ENCODE assay signal across 24 cellular contexts in the genomic region with DNA sequence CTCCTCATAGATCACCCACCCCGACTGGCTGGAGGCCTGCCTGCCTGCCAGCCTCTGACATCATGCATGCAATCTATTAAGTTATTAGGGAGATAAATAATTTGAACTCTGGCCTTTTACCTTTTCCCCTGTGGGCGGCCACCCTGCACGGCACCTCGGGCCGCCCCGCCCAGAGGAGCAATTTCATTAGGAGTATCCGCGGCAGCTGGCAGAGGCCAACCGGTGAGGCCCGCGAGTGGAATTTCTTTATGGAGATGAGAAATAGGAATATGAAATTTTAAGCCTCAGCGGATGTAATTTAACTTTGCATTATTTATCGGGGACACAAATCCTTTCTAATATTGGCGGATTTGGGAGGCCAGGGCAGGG. TPM values are rescaled to one million over a fixed set of nuclear protein-coding genes. Genes with fewer than 3 reads are reported as not detected.
"Had no signal": no experiment of that assay in that cellular context is flagged by ENCODE, and none has a peak within 500 bp of the region (broad histone marks: within the 10 kb centered on the region; RNA-seq: fewer than 3 reads in every experiment).

No MANE protein-coding gene starts in this region.

- H3K4me3 ChIP-seq: MG63, SJSA1 had no signal

- H3K36me3 ChIP-seq: MG63, SJSA1 had no signal

- H3K4me2 ChIP-seq: SK-N-SH had no signal

- H3K9me3 ChIP-seq: MG63, SJSA1, SK-N-SH had no signal

- ATAC-seq: Panc1, PC-3 had no signal

- H3K27me3 ChIP-seq: MG63 had no signal

- DNase-seq: Karpas-422, KG1, MG63, NCI-H1092, NCI-H1105 treated with DMSO at 0.1 percent for 48 hours, NCI-H1417 treated with DMSO at 0.1 percent for 48 hours, NCI-H146, NCI-H1694 treated with DMSO at 0.1 percent for 48 hours, NCI-H1930, NCI-H2081, NCI-H2107, NCI-H2227 treated with DMSO at 0.1 percent for 48 hours, NCI-H524 treated with DMSO at 0.1 percent for 48 hours, NCI-H69, NCI-H774, PC-3, Right ventricle myocardium superior, SIG-M5, SK-N-SH, SW 1271 had no signal

- H3K27ac ChIP-seq: SJSA1 had no signal

- H3K4me1 ChIP-seq: SJSA1 had no signal

- H3K9ac ChIP-seq: SK-N-SH had no signal

RNA-seq across cellular contexts. Expression of a gene that starts 22.5 kb away (rescaled TPM):
- total RNA-seq: HT-29, PC-3, Right ventricle myocardium superior, RPMI7951, SJSA1 had no signal
- polyA plus RNA-seq: SK-N-SH had no signal
